Comparison of ENCODE assay signal across 8 cellular contexts in the genomic region with DNA sequence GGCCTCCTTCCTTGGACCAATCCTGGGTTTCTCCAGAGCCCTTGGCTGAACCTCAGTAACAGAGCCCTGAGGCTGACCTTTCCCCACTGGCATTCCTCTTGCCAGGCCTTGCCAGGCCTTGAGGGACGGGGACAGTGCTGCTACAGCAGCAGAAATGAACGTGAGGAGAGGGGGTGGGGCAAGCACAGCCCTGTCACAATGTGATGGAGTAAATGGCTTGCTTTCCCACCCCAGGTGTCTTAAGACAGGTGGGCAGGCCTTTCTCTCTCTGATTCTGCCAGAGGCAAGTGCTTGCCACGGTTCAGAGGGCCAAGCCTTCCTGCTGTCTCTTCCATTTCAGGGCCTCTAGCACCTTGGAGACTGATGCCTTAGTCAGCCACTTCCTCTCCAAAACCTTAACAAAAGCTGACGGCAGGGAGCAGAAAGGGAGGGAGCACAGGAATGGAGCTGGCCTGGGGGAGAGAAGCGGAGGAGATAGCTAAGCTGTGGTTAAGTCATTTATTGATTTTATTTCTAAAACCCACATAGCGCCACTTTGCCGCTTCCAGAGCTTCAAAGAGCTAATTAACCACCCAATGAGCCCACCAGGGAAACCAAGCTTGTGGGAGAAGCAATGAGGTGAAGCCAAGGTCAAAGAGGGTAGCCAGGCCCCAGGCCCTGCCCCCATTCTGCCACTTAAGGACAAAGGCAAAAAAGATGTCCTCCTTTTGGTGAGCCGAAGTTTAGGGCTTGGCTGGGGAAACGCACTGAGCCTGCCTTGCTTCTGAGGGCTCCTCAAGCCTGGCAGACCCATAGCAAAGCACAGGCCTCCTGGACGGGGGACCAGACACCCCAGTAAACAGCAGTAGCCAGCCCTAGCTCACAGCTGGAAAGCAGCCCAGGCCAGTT. TPM values are rescaled to one million over a fixed set of nuclear protein-coding genes. Genes with fewer than 3 reads are reported as not detected.
DNase-seq lines count a peak whose midpoint lies in the region; ATAC-seq and TF ChIP-seq lines count a peak whose summit lies in the region.

No MANE protein-coding gene starts in this region.

- H3K9me2 ChIP-seq in hepatocyte (replicated peaks; ENCODE audit: insufficient read depth), result no peaks in the 10 kb centered on the region

- 74% methylated on average over 10 of the region's 10 CpGs for WGBS in hepatocyte (ENCODE audit: low lambda C conversion rate, missing lambda C conversion rate)

- no peak overlapping the region for H3K4me3 ChIP-seq in MG63
- H3K4me3 ChIP-seq in astrocyte of the cerebellum (ENCODE audit: low read depth, low read length), result no peak overlapping the region
- H3K4me3 ChIP-seq in kidney epithelial cell (ENCODE audit: low read depth, low read length), result no peak overlapping the region
- no peak overlapping the region for H3K4me3 ChIP-seq in hepatocyte

- H3K79me2 ChIP-seq in hepatocyte, result peaks cover 9% of the 10 kb centered on the region

- peaks cover 9% of the 10 kb centered on the region for H3K4me1 ChIP-seq in hepatocyte (ENCODE audit: insufficient read depth)

- H3K27me3 ChIP-seq in MG63 (no peaks in the 10 kb centered on the region), kidney epithelial cell (ENCODE audit: control insufficient read depth, insufficient read depth, low read length) (peaks cover 2% of the 10 kb centered on the region), hepatocyte (no peaks in the 10 kb centered on the region)

- H4K20me1 ChIP-seq in hepatocyte (ENCODE audit: insufficient read depth, poor library complexity, severe bottlenecking), result peaks cover 55% of the 10 kb centered on the region

- H3K36me3 ChIP-seq in MG63 (peaks cover 53% of the 10 kb centered on the region), kidney epithelial cell (ENCODE audit: control insufficient read depth, insufficient read depth, low read length) (peaks cover 7% of the 10 kb centered on the region), hepatocyte (replicated peaks; ENCODE audit: insufficient read depth, low read depth) (peaks cover 6% of the 10 kb centered on the region)

- TF ChIP-seq CTCF in astrocyte of the cerebellum (IDR thresholded peaks at IDR 0.05; ENCODE audit: low read depth, low read length, missing control alignments) (no peak), kidney epithelial cell (IDR thresholded peaks at IDR 0.05; ENCODE audit: insufficient read depth, low read length, poor library complexity, severe bottlenecking) (no peak), hepatocyte (IDR thresholded peaks at IDR 0.05; ENCODE audit: poor library complexity) (no peak)

- ATAC-seq in GM21619 (IDR thresholded peaks at IDR 0.05; ENCODE audit: unreplicated experiment), result no peak

- H2AFZ ChIP-seq in hepatocyte, result no peak overlapping the region

- H3K9me3 ChIP-seq in MG63 (no peaks in the 10 kb centered on the region), hepatocyte (ENCODE audit: low read depth) (no peaks in the 10 kb centered on the region)

- in situ Hi-C loops in astrocyte of the cerebellum (cut with HindIII; ENCODE audit: low sequenced_read_pairs), result loop anchor here (25.0 kb wide), 1 partner anchor 99 kb away; no protein-coding TSS in a partner anchor

- no peak overlapping the region for H3K4me2 ChIP-seq in hepatocyte

- peak; percentile 81 for DNase-seq in DMS79 (lab: John Stamatoyannopoulos, UW)
- peak; percentile 33 for DNase-seq in MG63
- DNase-seq in astrocyte of the cerebellum (ENCODE audit: low read depth), result peak; percentile 85
- peak; percentile 80 for DNase-seq in kidney epithelial cell (ENCODE audit: low read depth)
- no peak for DNase-seq in hepatocyte (ENCODE audit: low spot score)
- no peak for DNase-seq in SW480 (ENCODE audit: low spot score)

- peak overlapping the region; percentile 10 for H3K27ac ChIP-seq in temporal lobe (ENCODE audit: low read depth, low read length)
- no peak overlapping the region for H3K27ac ChIP-seq in hepatocyte

RNA-seq across cellular contexts. Expression of a gene that starts 3.4 kb away (rescaled TPM):
- not detected in 2 replicates for total RNA-seq in MG63 (2014; rRNA removed; shearing (Covaris generic); ENCODE audit: low replicate concordance)
- total RNA-seq in kidney epithelial cell, result 0.17 and 0.27 TPM in 2 replicates
- 1.5 TPM for total RNA-seq in temporal lobe
- total RNA-seq in hepatocyte, result 1.9 and 2.0 TPM in 2 replicates
- 4.0 and 5.7 TPM in 2 replicates for polyA plus RNA-seq in hepatocyte

RNA-seq across cellular contexts. Expression of a gene that starts 15.2 kb away (rescaled TPM):
- total RNA-seq in MG63 (2014; rRNA removed; shearing (Covaris generic); ENCODE audit: low replicate concordance), result 70.1 and 72.2 TPM in 2 replicates
- total RNA-seq in kidney epithelial cell (194 and 216 TPM in 2 replicates), temporal lobe (93.2 TPM), hepatocyte (126 and 163 TPM in 2 replicates)
- polyA plus RNA-seq in hepatocyte, result 138 and 157 TPM in 2 replicates

RNA-seq across cellular contexts. Expression of a gene that starts 19.2 kb away (rescaled TPM):
- not detected in 2 replicates for total RNA-seq in MG63 (2014; rRNA removed; shearing (Covaris generic); ENCODE audit: low replicate concordance)
- total RNA-seq in kidney epithelial cell (0.41 and 0.96 TPM in 2 replicates), temporal lobe (22.9 TPM), hepatocyte (0.24 and 3.2 TPM in 2 replicates)
- polyA plus RNA-seq in hepatocyte, result 0.10 and 3.6 TPM in 2 replicates

RNA-seq across cellular contexts. Expression of a gene that starts 39.9 kb away (rescaled TPM):
- total RNA-seq in MG63 (2014; rRNA removed; shearing (Covaris generic); ENCODE audit: low replicate concordance), result 6.2 and 14.8 TPM in 2 replicates
- total RNA-seq in kidney epithelial cell (33.2 and 40.6 TPM in 2 replicates), temporal lobe (7.4 TPM), hepatocyte (7.8 and 23.5 TPM in 2 replicates)
- polyA plus RNA-seq in hepatocyte, result 9.0 and 13.2 TPM in 2 replicates

RNA-seq across cellular contexts. Expression of a gene that starts 40.2 kb away (rescaled TPM):
- total RNA-seq in MG63 (2014; rRNA removed; shearing (Covaris generic); ENCODE audit: low replicate concordance), result 4.2 and 12.7 TPM in 2 replicates
- total RNA-seq in kidney epithelial cell (not detected in 2 replicates), temporal lobe (157 TPM), hepatocyte (0.28 and 0.83 TPM in 2 replicates)
- polyA plus RNA-seq in hepatocyte, result 1.7 and 2.8 TPM in 2 replicates

Comparison
In these comparisons a context has a peak if more than half of its experiments do, and no peak if none do; other contexts are left out.
1. DNase-seq: peak in DMS79 (single experiment), MG63 (single experiment), astrocyte of the cerebellum (single experiment) and kidney epithelial cell (single experiment); none in hepatocyte (single experiment) and SW480 (single experiment).